8 cellular contexts compared by ENCODE assay signal in the genomic region with DNA sequence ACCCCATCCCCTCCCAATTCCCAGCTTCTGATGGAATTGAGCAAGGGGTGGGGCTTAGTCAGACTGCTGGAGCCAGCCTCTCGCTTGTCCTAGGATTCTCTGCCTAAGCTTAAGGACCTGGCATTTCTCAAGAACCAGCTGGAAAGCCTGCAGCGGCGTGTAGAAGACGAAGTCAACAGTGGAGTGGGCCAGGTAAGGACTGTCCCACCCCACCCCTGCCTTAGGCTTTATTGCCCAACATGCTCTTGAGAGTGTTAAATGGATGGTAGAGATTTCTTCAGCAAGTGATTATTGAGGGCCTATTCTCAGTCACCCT. TPM values are rescaled to one million over a fixed set of nuclear protein-coding genes. Genes with fewer than 3 reads are reported as not detected.
DNase-seq lines count a peak whose midpoint lies in the region; ATAC-seq, FAIRE-seq and TF ChIP-seq lines count a peak whose summit lies in the region.

No MANE protein-coding gene starts in this region.

- H3K4me1 ChIP-seq in thyroid gland (peaks cover 25 to 43% of the 10 kb centered on the region in 2 donors), pancreas (peaks cover 4 to 11% (median 10%) of the 10 kb centered on the region in 3 donors)

- peak overlapping the region; percentile 96 for H3K4me3 Mint-ChIP-seq in activated naive CD4-positive, alpha-beta T cell treated with anti-CD3 and anti-CD28 coated beads for 36 hours
- H3K4me3 Mint-ChIP-seq in immature natural killer cell: peak overlapping the region; percentile 88 to 94 (median 93)

- 53 to 54% methylated on average over 4 of the region's 4 CpGs for WGBS in thyroid gland, 2 donors
- 81 to 93% methylated on average over 4 of the region's 4 CpGs for WGBS in pancreas, 2 donors

- no peak for FAIRE-seq in pancreas (lab: Jason Lieb, UNC)

- H3K4me3 ChIP-seq in thyroid gland (replicated peaks in 1 of 3): peak overlapping the region in 1 of 3 donors; percentile 53
- peak overlapping the region in 2 of 4 donors; percentile 52 to 66 for H3K4me3 ChIP-seq in pancreas

- no peak for TF ChIP-seq POLR2A in thyroid gland (IDR thresholded peaks at IDR 0.05)

- TF ChIP-seq CTCF in thyroid gland (IDR thresholded peaks at IDR 0.05) (no peak), pancreas (IDR thresholded peaks at IDR 0.05) (no peak)

- H3K27me3 ChIP-seq in thyroid gland (no peaks in the 10 kb centered on the region), pancreas (no peaks in the 10 kb centered on the region)

- H3K27ac Mint-ChIP-seq in activated naive CD4-positive, alpha-beta T cell treated with anti-CD3 and anti-CD28 coated beads for 36 hours: peak overlapping the region; percentile 93
- H3K27ac Mint-ChIP-seq in activated naive CD4-positive, alpha-beta T cell treated with anti-CD3 and anti-CD28 coated beads, Interleukin-2, amount 50 U/mL, for 72 hours: peak overlapping the region; percentile 98
- H3K27ac Mint-ChIP-seq in immature natural killer cell: peak overlapping the region; percentile 95 to 99 (median 97)

- CTCF ChIA-PET in activated naive CD4-positive, alpha-beta T cell treated with anti-CD3 and anti-CD28 coated beads for 36 hours (lab: Charles Lee): interaction anchor here (0.7 to 1.5 kb wide), 5 partner anchors 8 to 353 kb away, joined by 3 to 5 read pairs (median 4); no protein-coding TSS in a partner anchor

- ATAC-seq in activated naive CD4-positive, alpha-beta T cell treated with anti-CD3 and anti-CD28 coated beads, Interleukin-2, amount 50 U/mL, for 72 hours: no peak
- ATAC-seq in HG03039 (IDR thresholded peaks at IDR 0.05; ENCODE audit: unreplicated experiment) (no peak), pancreas (no peak), left lobe of liver (no peak)

- intact Hi-C loops in activated naive CD4-positive, alpha-beta T cell treated with anti-CD3 and anti-CD28 coated beads for 36 hours (cut with micrococcal nuclease): no loop called here
- intact Hi-C loops in thyroid gland (cut with DNase I): loop anchor here (5.0 kb wide), 1 partner anchor 163 kb away; a partner anchor contains a TSS
- intact Hi-C loops in pancreas (cut with DNase I): loop anchor here in 1 of 3 donors (10.0 kb wide), 1 partner anchor 69 kb away; a partner anchor contains a TSS

- DNase-seq in activated naive CD4-positive, alpha-beta T cell treated with anti-CD3 and anti-CD28 coated beads for 36 hours: no peak
- no peak for DNase-seq in activated naive CD4-positive, alpha-beta T cell treated with Interleukin-2 at 50 U/mL for 16 hours
- no peak for DNase-seq in activated naive CD4-positive, alpha-beta T cell treated with anti-CD3 and anti-CD28 coated beads, Interleukin-2, amount 50 U/mL, for 72 hours (ENCODE audit: low spot score in 2 of 2)
- DNase-seq in immature natural killer cell (no peak), thyroid gland (peak in 1 of 2 donors; percentile 20), pancreas (no peak), left lobe of liver (ENCODE audit: low spot score) (no peak)

- no peaks in the 10 kb centered on the region for H3K9me3 Mint-ChIP-seq in activated naive CD4-positive, alpha-beta T cell treated with anti-CD3 and anti-CD28 coated beads for 36 hours
- no peaks in the 10 kb centered on the region for H3K9me3 Mint-ChIP-seq in activated naive CD4-positive, alpha-beta T cell treated with anti-CD3 and anti-CD28 coated beads, Interleukin-2, amount 50 U/mL, for 72 hours
- no peaks in the 10 kb centered on the region for H3K9me3 Mint-ChIP-seq in immature natural killer cell

- peaks cover 33% of the 10 kb centered on the region for H3K36me3 Mint-ChIP-seq in activated naive CD4-positive, alpha-beta T cell treated with anti-CD3 and anti-CD28 coated beads for 36 hours (ENCODE audit: low read depth)
- peaks cover 32 to 42% of the 10 kb centered on the region in 2 donors for H3K36me3 Mint-ChIP-seq in activated naive CD4-positive, alpha-beta T cell treated with anti-CD3 and anti-CD28 coated beads, Interleukin-2, amount 50 U/mL, for 72 hours
- peaks cover 0 to 8% (median 4%) of the 10 kb centered on the region in 3 donors for H3K36me3 Mint-ChIP-seq in immature natural killer cell

- H3K27ac ChIP-seq in thyroid gland (peak overlapping the region in 2 of 3 donors; percentile 21 to 93), pancreas (peak overlapping the region in 1 of 4 donors; percentile 93)

- H3K9me3 ChIP-seq in thyroid gland (no peaks in the 10 kb centered on the region), pancreas (no peaks in the 10 kb centered on the region)

- peaks cover 61% of the 10 kb centered on the region for H3K4me1 Mint-ChIP-seq in activated naive CD4-positive, alpha-beta T cell treated with anti-CD3 and anti-CD28 coated beads for 36 hours (ENCODE audit: low read depth)
- peaks cover 54 to 79% of the 10 kb centered on the region in 2 donors for H3K4me1 Mint-ChIP-seq in immature natural killer cell

- H3K36me3 ChIP-seq in thyroid gland (peaks cover 24% of the 10 kb centered on the region in 2 donors), pancreas (peaks cover 0 to 10% (median 9%) of the 10 kb centered on the region in 3 donors)

- no peaks in the 10 kb centered on the region for H3K27me3 Mint-ChIP-seq in activated naive CD4-positive, alpha-beta T cell treated with anti-CD3 and anti-CD28 coated beads for 36 hours (ENCODE audit: low read depth)
- peaks cover 7 to 12% (median 10%) of the 10 kb centered on the region in 3 donors for H3K27me3 Mint-ChIP-seq in immature natural killer cell (ENCODE audit: low read depth in 3 of 3)

RNA-seq across cellular contexts. Expression of a gene that starts 1.1 kb away (rescaled TPM):
- total RNA-seq in activated naive CD4-positive, alpha-beta T cell treated with anti-CD3 and anti-CD28 coated beads for 36 hours: 10 to 100 TPM; 57.1 to 60.1 TPM
- total RNA-seq in activated naive CD4-positive, alpha-beta T cell treated with anti-CD3 and anti-CD28 coated beads, Interleukin-2, amount 50 U/mL, for 72 hours: 10 to 100 TPM; 62.5 to 70.3 TPM
- polyA plus RNA-seq in immature natural killer cell (100 to 1,000 TPM in 2 of 3 donors, 10 to 100 TPM in 1; 73.3 to 134 (median 131) TPM), pancreas (10 to 100 TPM; 19.5 to 24.9 TPM)
- total RNA-seq in thyroid gland (100 to 1,000 TPM in 1 of 4 donors, 10 to 100 TPM in 3; 64.2 to 114 (median 74.0) TPM), pancreas (10 to 100 TPM; 17.0 to 36.5 (median 26.4) TPM), left lobe of liver (32.0 TPM)

RNA-seq across cellular contexts. Expression of a gene that starts 1.3 kb away (rescaled TPM):
- total RNA-seq in activated naive CD4-positive, alpha-beta T cell treated with anti-CD3 and anti-CD28 coated beads for 36 hours: 10 to 100 TPM; 15.4 to 16.5 TPM
- 10 to 100 TPM; 36.6 to 38.1 TPM for total RNA-seq in activated naive CD4-positive, alpha-beta T cell treated with anti-CD3 and anti-CD28 coated beads, Interleukin-2, amount 50 U/mL, for 72 hours
- 1 to 10 TPM in 2 of 3 donors, under 1 TPM in 1; 0.94 to 3.5 (median 3.0) TPM for polyA plus RNA-seq in immature natural killer cell
- 10 to 100 TPM; 20.2 to 33.5 (median 26.1) TPM for total RNA-seq in thyroid gland
- total RNA-seq in pancreas: 10 to 100 TPM in 4 of 6 donors, 1 to 10 TPM in 2; 8.1 to 20.0 (median 12.7) TPM
- 10 to 100 TPM; 48.1 to 51.0 TPM for polyA plus RNA-seq in pancreas
- 14.1 TPM for total RNA-seq in left lobe of liver

RNA-seq across cellular contexts. Expression of a gene that starts 8.5 kb away (rescaled TPM):
- 10 to 100 TPM; 38.0 to 39.6 TPM for total RNA-seq in activated naive CD4-positive, alpha-beta T cell treated with anti-CD3 and anti-CD28 coated beads for 36 hours
- 10 to 100 TPM; 29.3 to 55.0 TPM for total RNA-seq in activated naive CD4-positive, alpha-beta T cell treated with anti-CD3 and anti-CD28 coated beads, Interleukin-2, amount 50 U/mL, for 72 hours
- polyA plus RNA-seq in immature natural killer cell (10 to 100 TPM; 44.5 to 77.4 (median 55.7) TPM), pancreas (10 to 100 TPM; 20.5 to 29.7 TPM)
- total RNA-seq in thyroid gland (10 to 100 TPM; 22.7 to 43.7 (median 35.7) TPM), pancreas (10 to 100 TPM in 4 of 6 donors, 1 to 10 TPM in 2; 7.0 to 14.3 (median 11.2) TPM), left lobe of liver (19.5 TPM)

RNA-seq across cellular contexts. Expression of a gene that starts 18.3 kb away (rescaled TPM):
- 10 to 100 TPM; 27.2 to 28.5 TPM for total RNA-seq in activated naive CD4-positive, alpha-beta T cell treated with anti-CD3 and anti-CD28 coated beads for 36 hours
- total RNA-seq in activated naive CD4-positive, alpha-beta T cell treated with anti-CD3 and anti-CD28 coated beads, Interleukin-2, amount 50 U/mL, for 72 hours: 10 to 100 TPM; 13.0 to 14.8 TPM
- polyA plus RNA-seq in immature natural killer cell (10 to 100 TPM; 12.1 to 38.3 (median 15.4) TPM), pancreas (10 to 100 TPM; 52.7 to 55.5 TPM)
- total RNA-seq in thyroid gland (10 to 100 TPM in 3 of 4 donors, 1 to 10 TPM in 1; 9.1 to 18.9 (median 15.6) TPM), pancreas (10 to 100 TPM in 4 of 6 donors, 1 to 10 TPM in 2; 7.2 to 19.9 (median 12.1) TPM), left lobe of liver (11.3 TPM)
